ENCODE assay signal across 8 cellular contexts in genomic region chr17:32558997-32559650, GRCh38.
DNase-seq lines count a peak whose midpoint lies in the region; ATAC-seq and TF ChIP-seq lines count a peak whose summit lies in the region.

No MANE protein-coding gene starts in this region.

- H3K4me1 Mint-ChIP-seq in activated T-helper 17 cell treated with anti-CD3 and anti-CD28 coated beads, Interleukin-2, amount 50 U/mL, for 72 hours = peaks cover 16% of the 10 kb centered on the region

- no peaks in the 10 kb centered on the region for H3K27me3 Mint-ChIP-seq in activated T-helper 17 cell treated with anti-CD3 and anti-CD28 coated beads, Interleukin-2, amount 50 U/mL, for 72 hours

- DNase-seq in GM12864 (ENCODE audit: low read depth) = peak; percentile 93
- DNase-seq in SW 1271 (lab: John Stamatoyannopoulos, UW) = no peak
- no peak for DNase-seq in hypothalamus (lab: John Stamatoyannopoulos, UW)
- no peak for DNase-seq in DMS53 treated with DMSO at 0.1 percent for 48 hours (lab: John Stamatoyannopoulos, UW; ENCODE audit: unreplicated experiment)
- DNase-seq in DMS114 treated with DMSO at 0.1 percent for 48 hours (lab: John Stamatoyannopoulos, UW; ENCODE audit: unreplicated experiment) = no peak

- H3K27ac Mint-ChIP-seq in activated T-helper 17 cell treated with anti-CD3 and anti-CD28 coated beads, Interleukin-2, amount 50 U/mL, for 72 hours = no peak overlapping the region

- no peaks in the 10 kb centered on the region for H3K9me3 Mint-ChIP-seq in activated T-helper 17 cell treated with anti-CD3 and anti-CD28 coated beads, Interleukin-2, amount 50 U/mL, for 72 hours

- TF ChIP-seq CTCF in GM12864 (IDR thresholded peaks at IDR 0.05; ENCODE audit: low read depth, low read length, missing control alignments) = no peak

- H3K36me3 Mint-ChIP-seq in activated T-helper 17 cell treated with anti-CD3 and anti-CD28 coated beads, Interleukin-2, amount 50 U/mL, for 72 hours (ENCODE audit: low read depth) = no peaks in the 10 kb centered on the region

- ATAC-seq in GM19452 (IDR thresholded peaks at IDR 0.05; ENCODE audit: unreplicated experiment) = peak; percentile 80
- ATAC-seq in HG03159 (IDR thresholded peaks at IDR 0.05; ENCODE audit: unreplicated experiment) = peak; percentile 89
- ATAC-seq in activated T-helper 17 cell treated with anti-CD3 and anti-CD28 coated beads, Interleukin-2, amount 50 U/mL, for 72 hours (replicated peaks) = peak; percentile 74

- peak overlapping the region; percentile 55 for H3K4me3 Mint-ChIP-seq in activated T-helper 17 cell treated with anti-CD3 and anti-CD28 coated beads, Interleukin-2, amount 50 U/mL, for 72 hours

- H3K4me3 ChIP-seq in GM12864 (ENCODE audit: low read depth, low read length) = no peak overlapping the region
